ENCODE assay signal across 16 cellular contexts in genomic region chr6:115545410-115545986, GRCh38.
A peak's percentile ranks its signal among the peaks of the same experiment; 100 is the strongest.
DNase-seq lines count a peak whose midpoint lies in the region; ATAC-seq and TF ChIP-seq lines count a peak whose summit lies in the region.
"Had no signal": no experiment of that assay in that cellular context is flagged by ENCODE, and none has a peak within 500 bp of the region (broad histone marks: within the 10 kb centered on the region; RNA-seq: fewer than 3 reads in every experiment).

No MANE protein-coding gene starts in this region.

- no peak for TF ChIP-seq EP300 in esophagus muscularis mucosa (IDR thresholded peaks at IDR 0.05)

- WGBS in esophagus muscularis mucosa = no CpG with 5 or more reads among the region's 9 CpGs

- no peaks in the 10 kb centered on the region for H3K27me3 Mint-ChIP-seq in neural progenitor cell (ENCODE audit: insufficient read depth, low read depth)
- H3K27me3 Mint-ChIP-seq: CD4-positive, alpha-beta T cell; stimulated activated memory B cell treated with anti-CD40 and anti-IgM and Interleukin-4, amounts not matched to agents 10 μg/mL and 1 μg/mL and 100 μg/mL, for 72 hours had no signal

- no peaks in the 10 kb centered on the region for H3K9me3 ChIP-seq in neural progenitor cell (ENCODE audit: low read depth)
- H3K9me3 ChIP-seq in esophagus muscularis mucosa = peaks cover 0 to 4% (median 0%) of the 10 kb centered on the region in 4 donors
- H3K9me3 ChIP-seq in Peyer's patch = no peaks in the 10 kb centered on the region
- H3K9me3 ChIP-seq: breast epithelium had no signal

- no peaks in the 10 kb centered on the region for H4K20me1 ChIP-seq in neural progenitor cell (ENCODE audit: low read depth)

- H3K27me3 ChIP-seq in neural progenitor cell = no peaks in the 10 kb centered on the region
- no peaks in the 10 kb centered on the region for H3K27me3 ChIP-seq in esophagus muscularis mucosa
- no peaks in the 10 kb centered on the region for H3K27me3 ChIP-seq in Peyer's patch
- H3K27me3 ChIP-seq: breast epithelium had no signal

- no peaks in the 10 kb centered on the region for H3K4me1 ChIP-seq in neural progenitor cell
- H3K4me1 ChIP-seq in esophagus muscularis mucosa = no peaks in the 10 kb centered on the region
- H3K4me1 ChIP-seq in Peyer's patch = no peaks in the 10 kb centered on the region
- H3K4me1 ChIP-seq: breast epithelium had no signal

- H3K36me3 ChIP-seq in neural progenitor cell (no peaks in the 10 kb centered on the region), esophagus muscularis mucosa (no peaks in the 10 kb centered on the region), Peyer's patch (no peaks in the 10 kb centered on the region)
- H3K36me3 ChIP-seq: breast epithelium had no signal

- H3K27ac ChIP-seq in neural progenitor cell = no peak overlapping the region
- no peak overlapping the region for H3K27ac ChIP-seq in esophagus muscularis mucosa (replicated peaks in 1 of 4)
- no peak overlapping the region for H3K27ac ChIP-seq in Peyer's patch
- H3K27ac ChIP-seq: breast epithelium, GM23248 had no signal

- H3K9ac ChIP-seq in neural progenitor cell = no peak overlapping the region
- H3K9ac ChIP-seq: GM23248 had no signal

- peaks cover 7% of the 10 kb centered on the region for H3K9me3 Mint-ChIP-seq in neural progenitor cell
- H3K9me3 Mint-ChIP-seq: stimulated activated memory B cell treated with anti-CD40 and anti-IgM and Interleukin-4, amounts not matched to agents 10 μg/mL and 1 μg/mL and 100 μg/mL, for 72 hours had no signal

- intact Hi-C loops in esophagus muscularis mucosa (cut with DNase I) = no loop called here

- no peak overlapping the region for H3K4me3 Mint-ChIP-seq in neural progenitor cell
- H3K4me3 Mint-ChIP-seq: CD4-positive, alpha-beta T cell; stimulated activated memory B cell treated with anti-CD40 and anti-IgM and Interleukin-4, amounts not matched to agents 10 μg/mL and 1 μg/mL and 100 μg/mL, for 72 hours had no signal

- no peak overlapping the region for H3K4me2 ChIP-seq in neural progenitor cell

- DNase-seq in ELF-1 (ENCODE audit: low read depth, low spot score) (peak; percentile 85), NCI-H226 (peak; percentile 3), fibroblast of villous mesenchyme (ENCODE audit: low read depth) (no peak), neural progenitor cell (ENCODE audit: low spot score) (peak; percentile 81), esophagus muscularis mucosa (ENCODE audit: extremely low spot score) (no peak), Peyer's patch (no peak), NCI-H1092 treated with DMSO at 0.1 percent for 48 hours (lab: John Stamatoyannopoulos, UW) (no peak)
- DNase-seq: activated effector memory CD4-positive, alpha-beta T cell treated with Interleukin-2 at 50 U/mL for 16 hours; CD4-positive, alpha-beta T cell; GM23248; NCI-H2171; nucleus accumbens; SHP77 treated with DMSO at 0.1 percent for 48 hours had no signal

- ATAC-seq in GM18867 (IDR thresholded peaks at IDR 0.05; ENCODE audit: unreplicated experiment) = no peak
- ATAC-seq: stimulated activated memory B cell treated with anti-CD40 and anti-IgM and Interleukin-4, amounts not matched to agents 10 μg/mL and 1 μg/mL and 100 μg/mL, for 72 hours had no signal

- TF ChIP-seq CTCF in fibroblast of villous mesenchyme (IDR thresholded peaks at IDR 0.05; ENCODE audit: insufficient read depth, low read depth, low read length) (peak; percentile 24), neural progenitor cell (IDR thresholded peaks at IDR 0.05) (peak; percentile 75), esophagus muscularis mucosa (IDR thresholded peaks at IDR 0.05) (no peak), Peyer's patch (IDR thresholded peaks at IDR 0.05) (no peak)

- H3K36me3 Mint-ChIP-seq in neural progenitor cell = no peaks in the 10 kb centered on the region
- H3K36me3 Mint-ChIP-seq: stimulated activated memory B cell treated with anti-CD40 and anti-IgM and Interleukin-4, amounts not matched to agents 10 μg/mL and 1 μg/mL and 100 μg/mL, for 72 hours had no signal

- H3K4me3 ChIP-seq in fibroblast of villous mesenchyme (ENCODE audit: low read depth, low read length) (no peak overlapping the region), neural progenitor cell (no peak overlapping the region), esophagus muscularis mucosa (no peak overlapping the region), Peyer's patch (no peak overlapping the region)
- H3K4me3 ChIP-seq: breast epithelium, GM23248 had no signal

- peaks cover under 1% of the 10 kb centered on the region for H3K4me1 Mint-ChIP-seq in neural progenitor cell
- H3K4me1 Mint-ChIP-seq: stimulated activated memory B cell treated with anti-CD40 and anti-IgM and Interleukin-4, amounts not matched to agents 10 μg/mL and 1 μg/mL and 100 μg/mL, for 72 hours had no signal

- TF ChIP-seq POLR2A in esophagus muscularis mucosa (IDR thresholded peaks at IDR 0.05; ENCODE audit: low read depth) = no peak
- no peak for TF ChIP-seq POLR2A in Peyer's patch (IDR thresholded peaks at IDR 0.05)

- H3K79me2 ChIP-seq in neural progenitor cell (ENCODE audit: low read depth) = no peaks in the 10 kb centered on the region

- no peaks in the 10 kb centered on the region for H3F3A ChIP-seq in neural progenitor cell (ENCODE audit: low read depth)

- H2AFZ ChIP-seq in neural progenitor cell (replicated peaks) = peak overlapping the region; percentile 96
- H2AFZ ChIP-seq: GM23248 had no signal

- no peak overlapping the region for H3K27ac Mint-ChIP-seq in neural progenitor cell
- H3K27ac Mint-ChIP-seq: CD4-positive, alpha-beta T cell; stimulated activated memory B cell treated with anti-CD40 and anti-IgM and Interleukin-4, amounts not matched to agents 10 μg/mL and 1 μg/mL and 100 μg/mL, for 72 hours had no signal

Comparison
In these comparisons a context has a peak if more than half of its experiments do, and no peak if none do; other contexts are left out.
1. DNase-seq: peak in ELF-1 (single experiment), NCI-H226 (single experiment) and neural progenitor cell (single experiment); none in fibroblast of villous mesenchyme (single experiment), esophagus muscularis mucosa (single experiment), Peyer's patch (0 of 3) and NCI-H1092 treated with DMSO at 0.1 percent for 48 hours (single experiment).
2. CTCF ChIP-seq: peak in fibroblast of villous mesenchyme (single experiment) and neural progenitor cell (single experiment); none in esophagus muscularis mucosa (0 of 3) and Peyer's patch (0 of 6).